In genomic region chr12:124752437-124753229, GRCh38 we compare ENCODE assay signal across 8 cellular contexts.
DNase-seq lines count a peak whose midpoint lies in the region; TF ChIP-seq lines count a peak whose summit lies in the region.

No MANE protein-coding gene starts in this region.

- TF ChIP-seq POLR2A in esophagus muscularis mucosa (IDR thresholded peaks at IDR 0.05; ENCODE audit: low read depth): no peak

- no peak for TF ChIP-seq CTCF in esophagus muscularis mucosa (IDR thresholded peaks at IDR 0.05)

- H3K4me1 ChIP-seq in esophagus muscularis mucosa (peaks cover 28 to 77% (median 69%) of the 10 kb centered on the region in 4 donors), rectal smooth muscle tissue (ENCODE audit: control insufficient read depth, insufficient read depth, low read length) (peaks cover 21% of the 10 kb centered on the region)

- no peak for TF ChIP-seq EP300 in esophagus muscularis mucosa (IDR thresholded peaks at IDR 0.05)

- H3K27ac ChIP-seq in esophagus muscularis mucosa (replicated peaks in 1 of 4) (peak overlapping the region; percentile 88 to 95 (median 94)), rectal smooth muscle tissue (ENCODE audit: low read depth, low read length) (peak overlapping the region; percentile 92)

- H3K9ac ChIP-seq in rectal smooth muscle tissue (ENCODE audit: low read length): no peak overlapping the region

- no peaks in the 10 kb centered on the region for H3K9me3 ChIP-seq in esophagus muscularis mucosa

- 62% methylated on average over 10 of the region's 10 CpGs for WGBS in esophagus muscularis mucosa

- DNase-seq in DMS79 treated with DMSO at 0.1 percent for 48 hours (lab: John Stamatoyannopoulos, UW): peak; percentile 42
- peak; percentile 66 for DNase-seq in NCI-H69 (lab: John Stamatoyannopoulos, UW)
- no peak for DNase-seq in esophagus muscularis mucosa (ENCODE audit: extremely low spot score)
- DNase-seq in activated gamma-delta T cell treated with Interleukin-2 at 50 U/mL for 16 hours: no peak
- DNase-seq in activated naive CD4-positive, alpha-beta T cell treated with anti-CD3 and anti-CD28 coated beads, Interleukin-2, amount 50 U/mL, for 16 hours: no peak
- no peak for DNase-seq in NK-92 treated with Interleukin-12 subunit alpha and Interleukin-12 subunit beta, amount 100 ng/mL, for 24 hours (lab: John Stamatoyannopoulos, UW)
- DNase-seq in stimulated activated naive CD4-positive, alpha-beta T cell (lab: John Stamatoyannopoulos, UW): no peak

- H3K36me3 ChIP-seq in esophagus muscularis mucosa (no peaks in the 10 kb centered on the region), rectal smooth muscle tissue (ENCODE audit: control insufficient read depth, insufficient read depth, low read length) (no peaks in the 10 kb centered on the region)

- H3K27me3 ChIP-seq in esophagus muscularis mucosa (no peaks in the 10 kb centered on the region), rectal smooth muscle tissue (ENCODE audit: control insufficient read depth, insufficient read depth, low read length) (no peaks in the 10 kb centered on the region)

- intact Hi-C loops in esophagus muscularis mucosa (cut with DNase I): no loop called here

- H3K4me3 ChIP-seq in esophagus muscularis mucosa: no peak overlapping the region
- H3K4me3 ChIP-seq in rectal smooth muscle tissue (ENCODE audit: low read length): no peak overlapping the region

Comparison
In these comparisons a context has a peak if more than half of its experiments do, and no peak if none do; other contexts are left out.
1. DNase-seq: peak in DMS79 treated with DMSO at 0.1 percent for 48 hours (single experiment) and NCI-H69 (single experiment); none in esophagus muscularis mucosa (single experiment), activated gamma-delta T cell treated with Interleukin-2 at 50 U/mL for 16 hours (single experiment), activated naive CD4-positive, alpha-beta T cell treated with anti-CD3 and anti-CD28 coated beads, Interleukin-2, amount 50 U/mL, for 16 hours (single experiment), NK-92 treated with Interleukin-12 subunit alpha and Interleukin-12 subunit beta, amount 100 ng/mL, for 24 hours (single experiment) and stimulated activated naive CD4-positive, alpha-beta T cell (0 of 6).